9 cellular contexts compared by ENCODE assay signal in the genomic region with DNA sequence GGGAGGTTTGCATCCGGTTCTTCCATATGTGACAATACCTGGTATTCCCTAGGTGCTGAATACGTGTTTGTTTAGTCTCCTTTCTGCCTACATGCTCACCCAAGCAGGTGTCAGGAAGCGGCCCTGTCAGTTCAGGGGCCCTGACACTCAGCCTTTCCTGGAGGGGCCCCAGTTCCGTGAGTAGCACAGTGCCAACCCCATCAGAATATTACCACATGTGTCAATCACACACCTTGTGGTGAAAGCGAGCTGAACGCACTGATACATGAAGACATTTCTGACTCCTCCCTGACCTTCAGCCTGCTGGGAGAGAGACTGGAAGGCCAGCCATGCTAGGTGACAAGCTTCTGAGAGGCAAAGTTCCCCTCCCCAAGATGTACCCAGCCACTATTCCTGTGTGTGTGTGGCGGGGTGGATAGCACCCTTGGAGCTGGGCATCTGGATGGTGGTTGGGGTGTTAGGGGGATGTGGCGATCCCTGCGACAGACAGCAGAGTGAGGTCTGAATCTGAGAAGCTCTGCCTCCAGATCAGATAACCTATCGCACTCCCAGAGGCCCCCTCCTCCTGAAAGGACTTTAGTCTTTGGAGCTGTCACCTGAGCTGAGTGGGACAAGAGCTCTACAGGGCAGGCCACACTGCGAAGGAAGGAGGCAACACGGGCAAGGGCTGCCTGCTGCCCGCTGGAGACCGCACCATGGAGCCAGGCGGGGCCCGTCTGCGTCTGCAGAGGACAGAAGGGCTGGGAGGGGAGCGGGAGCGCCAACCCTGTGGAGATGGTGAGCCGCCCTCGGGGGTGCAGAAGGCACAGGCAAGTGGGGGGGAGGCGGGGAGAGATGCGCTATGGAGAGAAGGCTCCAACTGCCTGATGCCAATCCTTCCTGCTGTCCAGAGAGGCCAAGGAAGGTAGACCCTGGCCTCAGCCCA. TPM values are rescaled to one million over a fixed set of nuclear protein-coding genes. Genes with fewer than 3 reads are reported as not detected.
DNase-seq lines count a peak whose midpoint lies in the region; ATAC-seq and TF ChIP-seq lines count a peak whose summit lies in the region.
"Had no signal": no experiment of that assay in that cellular context is flagged by ENCODE, and none has a peak within 500 bp of the region (broad histone marks: within the 10 kb centered on the region; RNA-seq: fewer than 3 reads in every experiment).

A gene with protein sequence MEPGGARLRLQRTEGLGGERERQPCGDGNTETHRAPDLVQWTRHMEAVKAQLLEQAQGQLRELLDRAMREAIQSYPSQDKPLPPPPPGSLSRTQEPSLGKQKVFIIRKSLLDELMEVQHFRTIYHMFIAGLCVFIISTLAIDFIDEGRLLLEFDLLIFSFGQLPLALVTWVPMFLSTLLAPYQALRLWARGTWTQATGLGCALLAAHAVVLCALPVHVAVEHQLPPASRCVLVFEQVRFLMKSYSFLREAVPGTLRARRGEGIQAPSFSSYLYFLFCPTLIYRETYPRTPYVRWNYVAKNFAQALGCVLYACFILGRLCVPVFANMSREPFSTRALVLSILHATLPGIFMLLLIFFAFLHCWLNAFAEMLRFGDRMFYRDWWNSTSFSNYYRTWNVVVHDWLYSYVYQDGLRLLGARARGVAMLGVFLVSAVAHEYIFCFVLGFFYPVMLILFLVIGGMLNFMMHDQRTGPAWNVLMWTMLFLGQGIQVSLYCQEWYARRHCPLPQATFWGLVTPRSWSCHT (plus strand): TSS at position 604 of the 925 bp plus-strand sequence. CDS start 92 bp downstream, at position 696.

- in situ Hi-C loops in KBM-7 (cut with MboI; ENCODE audit: low pct_unique_long_range_greater_than_20kb, low sequenced_read_pairs), result no loop called here

- TF ChIP-seq CTCF in liver (IDR thresholded peaks at IDR 0.05; ENCODE audit: low read depth, low read length, missing input control), result no peak

- DNase-seq in DMS153 treated with DMSO at 0.1 percent for 48 hours (lab: John Stamatoyannopoulos, UW; ENCODE audit: unreplicated experiment), result peak; percentile 63
- DNase-seq in activated CD4-positive, alpha-beta memory T cell treated with anti-CD3 and anti-CD28 coated beads for 36 hours, result peak; percentile 74
- DNase-seq in putamen (ENCODE audit: low spot score), result no peak
- no peak for DNase-seq in AG20443 (ENCODE audit: low spot score)
- no peak for DNase-seq in KBM-7
- no peak for DNase-seq in NCI-H2029 treated with DMSO at 0.1 percent for 48 hours (lab: John Stamatoyannopoulos, UW)

- no peak within 1 kb of the TSS for H3K4me3 Mint-ChIP-seq in activated CD4-positive, alpha-beta memory T cell treated with anti-CD3 and anti-CD28 coated beads for 36 hours

- H3K27me3 Mint-ChIP-seq in activated CD4-positive, alpha-beta memory T cell treated with anti-CD3 and anti-CD28 coated beads for 36 hours, result no peaks in the 10 kb centered on the region

- H3K4me1 ChIP-seq in liver (ENCODE audit: control insufficient read depth in 4 of 4, insufficient read depth in 4 of 4, low read length in 3 of 4), result peaks cover 16 to 50% (median 32%) of the 10 kb centered on the region in 4 donors

- WGBS in liver, result 63% methylated on average over 23 of the region's 23 CpGs

- peak within 1 kb of the TSS in 1 of 2 donors; percentile 49 for H3K9ac ChIP-seq in liver (ENCODE audit: low read depth in 1 of 2, low read length in 2 of 2)
- H3K9ac ChIP-seq: parathyroid adenoma had no signal

- H3K36me3 Mint-ChIP-seq in activated CD4-positive, alpha-beta memory T cell treated with anti-CD3 and anti-CD28 coated beads for 36 hours, result no peaks in the 10 kb centered on the region

- intact Hi-C loops in activated CD4-positive, alpha-beta memory T cell treated with anti-CD3 and anti-CD28 coated beads for 36 hours (cut with micrococcal nuclease), result loop anchor here (5.0 kb wide), 1 partner anchor 79 kb away; a partner anchor contains a TSS

- H3K4me3 ChIP-seq in liver (ENCODE audit: low read depth in 1 of 3, low read length in 3 of 3), result no peak within 1 kb of the TSS

- H3K4me1 Mint-ChIP-seq in activated CD4-positive, alpha-beta memory T cell treated with anti-CD3 and anti-CD28 coated beads for 36 hours (ENCODE audit: low read depth), result peaks cover 40% of the 10 kb centered on the region

- no peaks in the 10 kb centered on the region for H3K27me3 ChIP-seq in liver (ENCODE audit: control insufficient read depth in 4 of 4, insufficient read depth in 4 of 4, low read length in 3 of 4)

- peak; percentile 59 for ATAC-seq in HG02943 (IDR thresholded peaks at IDR 0.05; ENCODE audit: low read depth, unreplicated experiment)

- no peaks in the 10 kb centered on the region for H3K36me3 ChIP-seq in liver (ENCODE audit: control insufficient read depth in 4 of 4, insufficient read depth in 3 of 4, low read depth in 1 of 4, low read length in 3 of 4)

- no peaks in the 10 kb centered on the region for H3K9me3 Mint-ChIP-seq in activated CD4-positive, alpha-beta memory T cell treated with anti-CD3 and anti-CD28 coated beads for 36 hours

- TF ChIP-seq RAD21 in liver (IDR thresholded peaks at IDR 0.05), result no peak

- POLR2A ChIA-PET in activated CD4-positive, alpha-beta memory T cell treated with anti-CD3 and anti-CD28 coated beads for 36 hours (lab: Charles Lee), result interaction anchor here (1.2 to 2.7 kb wide), 5 partner anchors 24 to 77 kb away, joined by 3 to 13 read pairs (median 5); a partner anchor contains a TSS

- H3K9me3 ChIP-seq in liver (ENCODE audit: control insufficient read depth in 4 of 4, low read length in 3 of 4), result no peaks in the 10 kb centered on the region

- CTCF ChIA-PET in activated CD4-positive, alpha-beta memory T cell treated with anti-CD3 and anti-CD28 coated beads for 36 hours (lab: Charles Lee), result interaction anchor here (0.6 to 7.7 kb wide), 20 partner anchors 9 to 1600 kb away, joined by 3 to 348 read pairs (median 5); a partner anchor contains a TSS

- peak within 1 kb of the TSS; percentile 65 to 88 for H3K27ac ChIP-seq in liver (ENCODE audit: low read depth in 1 of 2, low read length in 2 of 2)
- H3K27ac ChIP-seq: parathyroid adenoma had no signal

- H3K27ac Mint-ChIP-seq in activated CD4-positive, alpha-beta memory T cell treated with anti-CD3 and anti-CD28 coated beads for 36 hours, result peak within 1 kb of the TSS; percentile 65

TF ChIP-seq in liver, 16 proteins besides CTCF, POLR2A, EP300 and RAD21:
- peak; percentile 60 to 73 for TF ChIP-seq HNF4A (conservative IDR thresholded peaks at IDR 0.05)
- TF ChIP-seq, protein P1, sequence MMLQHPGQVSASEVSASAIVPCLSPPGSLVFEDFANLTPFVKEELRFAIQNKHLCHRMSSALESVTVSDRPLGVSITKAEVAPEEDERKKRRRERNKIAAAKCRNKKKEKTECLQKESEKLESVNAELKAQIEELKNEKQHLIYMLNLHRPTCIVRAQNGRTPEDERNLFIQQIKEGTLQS (IDR thresholded peaks at IDR 0.05), result no peak
- TF ChIP-seq HNF4G (IDR thresholded peaks at IDR 0.05), result peak; percentile 33
- no peak for TF ChIP-seq SP1 (IDR thresholded peaks at IDR 0.05)
- TF ChIP-seq JUND (IDR thresholded peaks at IDR 0.05), result no peak

RNA-seq across cellular contexts. Expression of the gene that starts here (rescaled TPM):
- total RNA-seq in activated CD4-positive, alpha-beta memory T cell treated with anti-CD3 and anti-CD28 coated beads for 36 hours, result 1 to 10 TPM; 1.1 to 1.5 TPM
- 1 to 10 TPM in 1 of 2 donors, under 1 TPM in 1; 0.92 to 9.4 TPM for total RNA-seq in liver
- 1 to 10 TPM in 1 of 2 donors, under 1 TPM in 1; 0.48 to 1.6 TPM for polyA plus RNA-seq in liver

Comparison
In these comparisons a context has a peak if more than half of its experiments do, and no peak if none do; other contexts are left out.
1. DNase-seq: peak in DMS153 treated with DMSO at 0.1 percent for 48 hours (single experiment) and activated CD4-positive, alpha-beta memory T cell treated with anti-CD3 and anti-CD28 coated beads for 36 hours (single experiment); none in putamen (single experiment), AG20443 (single experiment), KBM-7 (single experiment) and NCI-H2029 treated with DMSO at 0.1 percent for 48 hours (single experiment).